ENCODE assay signal across 15 cellular contexts in genomic region chr17:81436294-81436849, GRCh38. TPM values are rescaled to one million over a fixed set of nuclear protein-coding genes. Genes with fewer than 3 reads are reported as not detected.
DNase-seq lines count a peak whose midpoint lies in the region; ATAC-seq and TF ChIP-seq lines count a peak whose summit lies in the region.
"Had no signal": no experiment of that assay in that cellular context is flagged by ENCODE, and none has a peak within 500 bp of the region (broad histone marks: within the 10 kb centered on the region; RNA-seq: fewer than 3 reads in every experiment).

No MANE protein-coding gene starts in this region.

- H3K27me3 ChIP-seq in SK-N-SH (ENCODE audit: insufficient read depth), result no peaks in the 10 kb centered on the region

- peaks cover 25% of the 10 kb centered on the region for H4K20me1 ChIP-seq in SK-N-SH (ENCODE audit: insufficient read depth)

- H3K4me3 ChIP-seq in SK-N-SH (ENCODE audit: low read depth in 2 of 2, low read length in 1 of 2), result no peak overlapping the region
- H3K4me3 ChIP-seq: A549 had no signal

- peaks cover 13 to 38% of the 10 kb centered on the region in 2 donors for H3K27me3 Mint-ChIP-seq in T-cell

- CTCF ChIA-PET in SK-N-SH (lab: Yijun Ruan, JAX), result interaction anchor here (0.7 to 6.5 kb wide), 18 partner anchors 6 to 184 kb away, joined by 3 to 73 read pairs (median 5); no protein-coding TSS in a partner anchor
- CTCF ChIA-PET in T-cell (lab: Charles Lee), result no interaction called here
- CTCF ChIA-PET in HEK293T (lab: Yijun Ruan, JAX), result interaction anchor here (1.4 kb wide), 1 partner anchor 10 kb away, joined by 6 read pairs; no protein-coding TSS in a partner anchor

- no peaks in the 10 kb centered on the region for H3K36me3 ChIP-seq in SK-N-SH (replicated peaks in 1 of 2; ENCODE audit: control insufficient read depth in 1 of 2, insufficient read depth in 2 of 2, low read length in 1 of 2)
- H3K36me3 ChIP-seq: neutrophil had no signal

- TF ChIP-seq EP300 in SK-N-SH (IDR thresholded peaks at IDR 0.05; ENCODE audit: borderline replicate concordance in 1 of 2, low read depth in 1 of 2, low read length in 1 of 2), result peak in 1 of 2 experiments; percentile 34; a peak in 1 of 4 replicates

- no peaks in the 10 kb centered on the region for H3K9me2 ChIP-seq in SK-N-SH

- no peaks in the 10 kb centered on the region for H3F3A ChIP-seq in SK-N-SH (replicated peaks; ENCODE audit: insufficient read depth)

- H3K9me3 Mint-ChIP-seq in T-cell, result no peaks in the 10 kb centered on the region
- H3K9me3 Mint-ChIP-seq: activated T-cell treated with anti-CD3 and anti-CD28 coated beads, Interleukin-2, amount 50 U/mL, for 24 hours had no signal

- TF ChIP-seq RAD21 in SK-N-SH (IDR thresholded peaks at IDR 0.05; ENCODE audit: low read length), result peak; percentile 54

- H3K4me1 Mint-ChIP-seq in T-cell, result peaks cover 0 to 3% (median 2%) of the 10 kb centered on the region in 3 donors

- no peak overlapping the region for H3K27ac Mint-ChIP-seq in T-cell
- H3K27ac Mint-ChIP-seq: activated T-cell treated with anti-CD3 and anti-CD28 coated beads, Interleukin-2, amount 50 U/mL, for 24 hours had no signal

- H3K9ac ChIP-seq in SK-N-SH, result no peak overlapping the region

- no peak overlapping the region for H3K4me3 Mint-ChIP-seq in T-cell
- H3K4me3 Mint-ChIP-seq: activated T-cell treated with anti-CD3 and anti-CD28 coated beads, Interleukin-2, amount 50 U/mL, for 24 hours had no signal

- no peaks in the 10 kb centered on the region for H3K9me3 ChIP-seq in SK-N-SH
- H3K9me3 ChIP-seq: A549, neutrophil had no signal

- peaks cover 0 to 43% of the 10 kb centered on the region in 2 experiments; a peak in 1 of 4 replicates for H3K4me1 ChIP-seq in SK-N-SH (ENCODE audit: control insufficient read depth in 1 of 2, insufficient read depth in 2 of 2, low read depth in 1 of 2, low read length in 1 of 2)

- POLR2A ChIA-PET in SK-N-SH (lab: Yijun Ruan, JAX) (interaction anchor here (0.9 to 1.9 kb wide), 8 partner anchors 38 to 125 kb away, joined by 3 to 14 read pairs (median 4); partner anchors contain the start of genes ACTG1 and BAHCC1), T-cell (lab: Charles Lee) (interaction anchor here in 1 of 2 donors (0.6 kb wide), 1 partner anchor 169 kb away, joined by 7 read pairs; no protein-coding TSS in a partner anchor), HEK293T (lab: Yijun Ruan, JAX) (interaction anchor here (1.5 kb wide), 1 partner anchor 39 kb away, joined by 3 read pairs; no protein-coding TSS in a partner anchor)

- no peak overlapping the region for H2AFZ ChIP-seq in SK-N-SH (ENCODE audit: low read depth)

- H3K4me2 ChIP-seq in SK-N-SH, result no peak overlapping the region
- H3K4me2 ChIP-seq: A549 had no signal

- 88% methylated on average over 10 of the region's 19 CpGs for WGBS in SK-N-SH (ENCODE audit: low lambda C conversion rate)

- TF ChIP-seq CTCF in SK-N-SH (IDR thresholded peaks at IDR 0.05) (no peak), omental fat pad (IDR thresholded peaks at IDR 0.05) (no peak)

- DNase-seq in SK-N-SH (peak; percentile 86), Right ventricle myocardium superior (peak; percentile 79), omental fat pad (ENCODE audit: low spot score) (no peak), T-cell (no peak), HEK293T (ENCODE audit: extremely low spot score) (no peak)
- DNase-seq: activated CD4-positive, CD25-positive, alpha-beta regulatory T cell; activated T-cell treated with anti-CD3 and anti-CD28 coated beads, Interleukin-2, amount 50 U/mL, for 24 hours; stimulated activated CD4-positive, alpha-beta T cell treated with anti-CD3 and anti-CD28 coated beads, Interleukin-2, amount 100 ng/mL, for 24 hours; stimulated activated naive CD4-positive, alpha-beta T cell had no signal

- no peaks in the 10 kb centered on the region for H3K36me3 Mint-ChIP-seq in T-cell

- no peak for ATAC-seq in SK-N-SH treated with all-trans-retinoic acid at 6 μM for 48 hours
- ATAC-seq in Right ventricle myocardium superior (ENCODE audit: poor library complexity), result peak; percentile 75
- ATAC-seq in omental fat pad (ENCODE audit: low FRiP score), result peak; percentile 15
- ATAC-seq in T-cell (replicated peaks in 1 of 4), result no peak
- no peak for ATAC-seq in GM21390 (IDR thresholded peaks at IDR 0.05; ENCODE audit: unreplicated experiment)
- ATAC-seq in HG03571 (IDR thresholded peaks at IDR 0.05; ENCODE audit: unreplicated experiment), result no peak
- ATAC-seq: esophagus mucosa had no signal

- peak overlapping the region in 1 of 2 experiments; percentile 71; a peak in 2 of 4 replicates for H3K27ac ChIP-seq in SK-N-SH (ENCODE audit: low read depth in 2 of 2, low read length in 1 of 2)
- H3K27ac ChIP-seq: neutrophil had no signal

- intact Hi-C loops in Right ventricle myocardium superior (cut with DNase I), result loop anchor here (5.0 kb wide), 1 partner anchor 36 kb away; no protein-coding TSS in a partner anchor

- no peaks in the 10 kb centered on the region for H3K79me2 ChIP-seq in SK-N-SH (ENCODE audit: insufficient read depth)

TF ChIP-seq in SK-N-SH, 30 proteins besides CTCF, POLR2A, EP300 and RAD21:
- TF ChIP-seq RCOR1 (IDR thresholded peaks at IDR 0.05; ENCODE audit: low read length) (0 out of 2 replicates have a peak, but pooled peaks have one; percentile 22), GABPA (IDR thresholded peaks at IDR 0.05; ENCODE audit: low read depth) (no peak)
TF ChIP-seq in SK-N-SH: peak in this region for 1.

TF ChIP-seq in SK-N-SH treated with all-trans-retinoic acid at 6 μM for 48 hours, 23 proteins besides CTCF, POLR2A, EP300 and RAD21:
- TF ChIP-seq ARNTL (CRISPR knock-in tag; IDR thresholded peaks at IDR 0.05; ENCODE audit: borderline replicate concordance, low read depth) (no peak), ESRRG (CRISPR knock-in tag; IDR thresholded peaks at IDR 0.05) (no peak), ZFP30 (CRISPR knock-in tag; IDR thresholded peaks at IDR 0.05) (no peak)

TF ChIP-seq in HEK293T, 16 proteins besides CTCF, POLR2A, EP300 and RAD21:
- TF ChIP-seq ARNT (IDR thresholded peaks at IDR 0.05) (no peak), BHLHE40 (IDR thresholded peaks at IDR 0.05; ENCODE audit: borderline replicate concordance) (no peak), PKNOX1 (IDR thresholded peaks at IDR 0.05) (no peak)

RNA-seq across cellular contexts. Expression of gene BAHCC1, which starts 41.1 kb away (rescaled TPM):
- polyA plus RNA-seq in SK-N-SH (2012; rRNA removed), result 3.6 and 6.4 TPM in 2 replicates
- 1.4 and 4.3 TPM in 2 replicates for polyA plus RNA-seq in SK-N-SH (2012; cell fraction: cytosol; rRNA removed)
- polyA plus RNA-seq in SK-N-SH (2012; cell fraction: nucleus; rRNA removed), result 27.3 and 28.3 TPM in 2 replicates
- total RNA-seq in Right ventricle myocardium superior, result 8.0 TPM
- total RNA-seq in omental fat pad, result 10 to 100 TPM in 1 of 4 donors, 1 to 10 TPM in 3; 4.8 to 20.8 (median 7.1) TPM
- under 1 TPM; 0.23 to 0.82 (median 0.33) TPM for total RNA-seq in T-cell

Comparison
In these comparisons a context has a peak if more than half of its experiments do, and no peak if none do; other contexts are left out.
1. DNase-seq: peak in SK-N-SH (single experiment) and Right ventricle myocardium superior (single experiment); none in omental fat pad (single experiment), T-cell (0 of 34) and HEK293T (single experiment).
2. ATAC-seq: peak in Right ventricle myocardium superior (single experiment) and omental fat pad (single experiment); none in SK-N-SH treated with all-trans-retinoic acid at 6 μM for 48 hours (single experiment), T-cell (0 of 4), GM21390 (single experiment) and HG03571 (single experiment).
3. CTCF ChIA-PET loops: an anchor here in SK-N-SH (0.7 to 6.5 kb wide) and HEK293T (1.4 kb wide); none called in T-cell.